ENCODE assay signal across 9 cellular contexts in genomic region chrX:40945366-40945713, GRCh38.
DNase-seq lines count a peak whose midpoint lies in the region; ATAC-seq and TF ChIP-seq lines count a peak whose summit lies in the region.
"Had no signal": no experiment of that assay in that cellular context is flagged by ENCODE, and none has a peak within 500 bp of the region (broad histone marks: within the 10 kb centered on the region; RNA-seq: fewer than 3 reads in every experiment).

No MANE protein-coding gene starts in this region.

- H3K4me3 ChIP-seq in mucosa of descending colon, result no peak overlapping the region
- H3K4me3 ChIP-seq in CD8-positive, alpha-beta memory T cell (ENCODE audit: low read length), result no peak overlapping the region
- H3K4me3 ChIP-seq: HAP-1 had no signal

- H3K36me3 Mint-ChIP-seq in CD8-positive, alpha-beta memory T cell, result no peaks in the 10 kb centered on the region
- no peaks in the 10 kb centered on the region for H3K36me3 Mint-ChIP-seq in activated naive CD4-positive, alpha-beta T cell treated with anti-CD3 and anti-CD28 coated beads, Interleukin-2, amount 10 ng/mL, durations not matched to agents 7 days and 5 days

- no peak overlapping the region for H3K27ac ChIP-seq in CD8-positive, alpha-beta memory T cell (ENCODE audit: low read depth, low read length)

- H3K36me3 ChIP-seq in mucosa of descending colon (ENCODE audit: low read depth), result no peaks in the 10 kb centered on the region
- H3K36me3 ChIP-seq in CD8-positive, alpha-beta memory T cell (ENCODE audit: insufficient read depth, low read length), result no peaks in the 10 kb centered on the region
- H3K36me3 ChIP-seq: HAP-1 had no signal

- peaks cover 0 to 5% of the 10 kb centered on the region in 2 donors for H3K27me3 Mint-ChIP-seq in CD8-positive, alpha-beta memory T cell
- no peaks in the 10 kb centered on the region for H3K27me3 Mint-ChIP-seq in activated naive CD4-positive, alpha-beta T cell treated with anti-CD3 and anti-CD28 coated beads, Interleukin-2, amount 10 ng/mL, durations not matched to agents 7 days and 5 days

- DNase-seq in GM13977 (ENCODE audit: low spot score) (peak; percentile 33), Kasumi-1 (lab: John Stamatoyannopoulos, UW) (peak; percentile 19 to 36), T47D (ENCODE audit: low read depth in 1 of 2, low spot score in 1 of 2) (peak; percentile 28 to 59), mucosa of descending colon (peak in 1 of 3 donors; percentile 39), activated gamma-delta T cell treated with Interleukin-2 at 50 U/mL for 16 hours (no peak)
- DNase-seq in CD8-positive, alpha-beta memory T cell, result no peak
- no peak for DNase-seq in activated naive CD4-positive, alpha-beta T cell treated with anti-CD3 and anti-CD28 coated beads, Interleukin-2, amount 10 ng/mL, durations not matched to agents 7 days and 5 days

- H3K27me3 ChIP-seq in CD8-positive, alpha-beta memory T cell (ENCODE audit: insufficient read depth, low read length, poor library complexity, severe bottlenecking), result no peaks in the 10 kb centered on the region

- in situ Hi-C loops in GM13977 (cut with MboI; ENCODE audit: low pct_unique_long_range_greater_than_20kb, low sequenced_read_pairs, unreplicated experiment), result no loop called here
- in situ Hi-C loops in T47D (cut with HindIII; ENCODE audit: low pct_unique_long_range_greater_than_20kb, low sequenced_read_pairs), result no loop called here

- H3K4me1 ChIP-seq in mucosa of descending colon (ENCODE audit: low read depth), result no peaks in the 10 kb centered on the region
- no peaks in the 10 kb centered on the region for H3K4me1 ChIP-seq in CD8-positive, alpha-beta memory T cell (ENCODE audit: insufficient read depth, low read length)

- intact Hi-C loops in mucosa of descending colon (cut with DNase I, micrococcal nuclease), result no loop called here

- no peaks in the 10 kb centered on the region for H3K9me3 Mint-ChIP-seq in CD8-positive, alpha-beta memory T cell
- H3K9me3 Mint-ChIP-seq in activated naive CD4-positive, alpha-beta T cell treated with anti-CD3 and anti-CD28 coated beads, Interleukin-2, amount 10 ng/mL, durations not matched to agents 7 days and 5 days, result no peaks in the 10 kb centered on the region

- POLR2A ChIA-PET in CD8-positive, alpha-beta memory T cell (lab: Charles Lee), result no interaction called here

- no peaks in the 10 kb centered on the region for H3K4me1 Mint-ChIP-seq in CD8-positive, alpha-beta memory T cell
- H3K4me1 Mint-ChIP-seq in activated naive CD4-positive, alpha-beta T cell treated with anti-CD3 and anti-CD28 coated beads, Interleukin-2, amount 10 ng/mL, durations not matched to agents 7 days and 5 days, result no peaks in the 10 kb centered on the region

- H3K9me3 ChIP-seq in mucosa of descending colon, result no peaks in the 10 kb centered on the region
- no peaks in the 10 kb centered on the region for H3K9me3 ChIP-seq in CD8-positive, alpha-beta memory T cell (ENCODE audit: low read length)
- H3K9me3 ChIP-seq: HAP-1 had no signal

- ATAC-seq in mucosa of descending colon (peak; percentile 95), HG03439 (IDR thresholded peaks at IDR 0.05; ENCODE audit: unreplicated experiment) (no peak)

- TF ChIP-seq CTCF in GM13977 (IDR thresholded peaks at IDR 0.05; ENCODE audit: extremely low read depth, insufficient read depth, missing control alignments), result no peak
- TF ChIP-seq CTCF in mucosa of descending colon (IDR thresholded peaks at IDR 0.05), result no peak

- no peak overlapping the region for H3K27ac Mint-ChIP-seq in CD8-positive, alpha-beta memory T cell
- no peak overlapping the region for H3K27ac Mint-ChIP-seq in activated naive CD4-positive, alpha-beta T cell treated with anti-CD3 and anti-CD28 coated beads, Interleukin-2, amount 10 ng/mL, durations not matched to agents 7 days and 5 days

- CTCF ChIA-PET in CD8-positive, alpha-beta memory T cell (lab: Charles Lee), result no interaction called here
- CTCF ChIA-PET in activated naive CD4-positive, alpha-beta T cell treated with anti-CD3 and anti-CD28 coated beads, Interleukin-2, amount 10 ng/mL, durations not matched to agents 7 days and 5 days (lab: Charles Lee), result no interaction called here

- no peak overlapping the region for H3K4me3 Mint-ChIP-seq in CD8-positive, alpha-beta memory T cell
- no peak overlapping the region for H3K4me3 Mint-ChIP-seq in activated naive CD4-positive, alpha-beta T cell treated with anti-CD3 and anti-CD28 coated beads, Interleukin-2, amount 10 ng/mL, durations not matched to agents 7 days and 5 days

Comparison
In these comparisons a context has a peak if more than half of its experiments do, and no peak if none do; other contexts are left out.
1. DNase-seq: peak in GM13977 (single experiment), Kasumi-1 (2 of 2) and T47D (2 of 2); none in CD8-positive, alpha-beta memory T cell (0 of 5), activated gamma-delta T cell treated with Interleukin-2 at 50 U/mL for 16 hours (single experiment) and activated naive CD4-positive, alpha-beta T cell treated with anti-CD3 and anti-CD28 coated beads, Interleukin-2, amount 10 ng/mL, durations not matched to agents 7 days and 5 days (single experiment).